In genomic region chr10:93461807-93462178, GRCh38 we compare ENCODE assay signal across 8 cellular contexts. TPM values are rescaled to one million over a fixed set of nuclear protein-coding genes. Genes with fewer than 3 reads are reported as not detected.
DNase-seq lines count a peak whose midpoint lies in the region; ATAC-seq, FAIRE-seq and TF ChIP-seq lines count a peak whose summit lies in the region.

No MANE protein-coding gene starts in this region.

- H3K27ac ChIP-seq in thyroid gland = peak overlapping the region; percentile 92 to 95 (median 93)
- peak overlapping the region in 1 of 2 donors; percentile 77 for H3K27ac ChIP-seq in small intestine (ENCODE audit: low read depth in 1 of 2, low read length in 1 of 2)

- 83 to 95% methylated on average over 1 of the region's 1 CpG for WGBS in thyroid gland, 2 donors
- 93 to 100% (median 100%) methylated on average over 1 of the region's 1 CpG for WGBS in small intestine, 3 donors

- FAIRE-seq in RCC 7860 (lab: Jason Lieb, UNC) = peak; percentile 87
- FAIRE-seq in small intestine (lab: Jason Lieb, UNC) = no peak

- TF ChIP-seq CTCF in foreskin fibroblast (IDR thresholded peaks at IDR 0.05; ENCODE audit: low read depth, low read length) (no peak), thyroid gland (IDR thresholded peaks at IDR 0.05) (no peak)

- H3K4me3 ChIP-seq in foreskin fibroblast (ENCODE audit: low read depth in 1 of 2, low read length in 2 of 2) (no peak overlapping the region), thyroid gland (replicated peaks in 1 of 3) (no peak overlapping the region), small intestine (ENCODE audit: low read depth in 1 of 2, low read length in 2 of 2) (no peak overlapping the region)

- H3K27me3 ChIP-seq in thyroid gland (no peaks in the 10 kb centered on the region), small intestine (ENCODE audit: control insufficient read depth in 2 of 2, insufficient read depth in 2 of 2, low read length in 2 of 2) (no peaks in the 10 kb centered on the region)

- no peaks in the 10 kb centered on the region for H3K9me3 ChIP-seq in thyroid gland
- no peaks in the 10 kb centered on the region for H3K9me3 ChIP-seq in small intestine (ENCODE audit: control insufficient read depth, low read depth)

- DNase-seq in NCI-H1105 treated with DMSO at 0.1 percent for 48 hours (lab: John Stamatoyannopoulos, UW) = peak; percentile 18
- DNase-seq in NCI-H1105 (lab: John Stamatoyannopoulos, UW) = no peak
- peak; percentile 87 for DNase-seq in RCC 7860 (ENCODE audit: low spot score)
- DNase-seq in foreskin fibroblast = peak; percentile 51 to 70
- DNase-seq in thyroid gland = peak; percentile 75 to 80
- no peak for DNase-seq in small intestine
- DNase-seq in G401 (ENCODE audit: low spot score) = no peak

- no peak for ATAC-seq in GM18867 (IDR thresholded peaks at IDR 0.05; ENCODE audit: unreplicated experiment)

- intact Hi-C loops in thyroid gland (cut with DNase I) = no loop called here

- in situ Hi-C loops in G401 (cut with HindIII; ENCODE audit: low sequenced_read_pairs) = no loop called here

- no peak for TF ChIP-seq POLR2A in thyroid gland (IDR thresholded peaks at IDR 0.05)

- H3K4me1 ChIP-seq in thyroid gland (peaks cover 51 to 90% of the 10 kb centered on the region in 2 donors), small intestine (ENCODE audit: control insufficient read depth in 2 of 2, insufficient read depth in 1 of 2, low read depth in 1 of 2, low read length in 1 of 2) (peaks cover 0 to 17% of the 10 kb centered on the region in 2 donors)

- H3K36me3 ChIP-seq in thyroid gland = no peaks in the 10 kb centered on the region
- H3K36me3 ChIP-seq in small intestine (ENCODE audit: control insufficient read depth in 2 of 2, insufficient read depth in 2 of 2, low read length in 2 of 2) = no peaks in the 10 kb centered on the region

RNA-seq across cellular contexts. Expression of gene MYOF, which starts 20.3 kb away (rescaled TPM):
- total RNA-seq in thyroid gland = 100 to 1,000 TPM in 2 of 4 donors, 10 to 100 TPM in 2; 72.3 to 210 (median 118) TPM
- 10 to 100 TPM in 1 of 3 donors, 1 to 10 TPM in 2; 1.6 to 20.6 (median 2.0) TPM for polyA plus RNA-seq in small intestine
- 71.6 and 72.7 TPM in 2 replicates for total RNA-seq in G401 (2014; rRNA removed; shearing (Covaris generic))

RNA-seq across cellular contexts. Expression of gene CEP55, which starts 34.6 kb away (rescaled TPM):
- 1 to 10 TPM in 2 of 4 donors, under 1 TPM in 1, not detected in 1; 0.11 to 2.1 (median 1.0) TPM for total RNA-seq in thyroid gland
- 10 to 100 TPM in 1 of 3 donors, 1 to 10 TPM in 1, under 1 TPM in 1; 0.27 to 21.7 (median 1.1) TPM for polyA plus RNA-seq in small intestine
- 52.9 and 58.9 TPM in 2 replicates for total RNA-seq in G401 (2014; rRNA removed; shearing (Covaris generic))

Comparison
In these comparisons a context has a peak if more than half of its experiments do, and no peak if none do; other contexts are left out.
1. DNase-seq: peak in NCI-H1105 treated with DMSO at 0.1 percent for 48 hours (single experiment), RCC 7860 (single experiment), foreskin fibroblast (2 of 2) and thyroid gland (2 of 2); none in NCI-H1105 (single experiment), small intestine (single experiment) and G401 (single experiment).
2. RNA of gene CEP55, which starts 34.6 kb away (total RNA-seq): 52.9 to 58.9 TPM in G401; 0.11 to 2.1 TPM in thyroid gland; every median in the first group is over 10 times any median in the second.